ENCODE assay signal across 8 cellular contexts in genomic region chr10:102648269-102648888, GRCh38. TPM values are rescaled to one million over a fixed set of nuclear protein-coding genes. Genes with fewer than 3 reads are reported as not detected.
DNase-seq lines count a peak whose midpoint lies in the region; ATAC-seq lines count a peak whose summit lies in the region.

No MANE protein-coding gene starts in this region.

- H3K36me3 Mint-ChIP-seq in IgD-negative memory B cell, result peaks cover 7% of the 10 kb centered on the region
- H3K36me3 Mint-ChIP-seq in activated naive CD8-positive, alpha-beta T cell treated with anti-CD3 and anti-CD28 coated beads, Interleukin-2, amount 10 ng/mL, durations not matched to agents 7 days and 5 days, result peaks cover 13% of the 10 kb centered on the region
- peaks cover 0 to 4% (median 0%) of the 10 kb centered on the region in 3 donors for H3K36me3 Mint-ChIP-seq in immature natural killer cell
- peaks cover 30 to 44% of the 10 kb centered on the region in 2 donors for H3K36me3 Mint-ChIP-seq in stimulated activated naive B cell treated with anti-CD40 and anti-IgM and Interleukin-4, amounts not matched to agents 10 μg/mL and 1 μg/mL and 100 μg/mL, for 72 hours

- H3K9me3 Mint-ChIP-seq in IgD-negative memory B cell, result no peaks in the 10 kb centered on the region
- H3K9me3 Mint-ChIP-seq in activated naive CD8-positive, alpha-beta T cell treated with anti-CD3 and anti-CD28 coated beads, Interleukin-2, amount 10 ng/mL, durations not matched to agents 7 days and 5 days, result no peaks in the 10 kb centered on the region
- no peaks in the 10 kb centered on the region for H3K9me3 Mint-ChIP-seq in immature natural killer cell
- no peaks in the 10 kb centered on the region for H3K9me3 Mint-ChIP-seq in stimulated activated naive B cell treated with anti-CD40 and anti-IgM and Interleukin-4, amounts not matched to agents 10 μg/mL and 1 μg/mL and 100 μg/mL, for 72 hours

- H3K27ac Mint-ChIP-seq in IgD-negative memory B cell (peak overlapping the region; percentile 93 to 99 (median 97)), immature natural killer cell (peak overlapping the region; percentile 93 to 99 (median 95))
- peak overlapping the region; percentile 94 for H3K27ac Mint-ChIP-seq in activated naive CD8-positive, alpha-beta T cell treated with anti-CD3 and anti-CD28 coated beads, Interleukin-2, amount 10 ng/mL, durations not matched to agents 7 days and 5 days
- peak overlapping the region; percentile 42 for H3K27ac Mint-ChIP-seq in stimulated activated naive B cell treated with anti-CD40 and anti-IgM and Interleukin-4, amounts not matched to agents 10 μg/mL and 1 μg/mL and 100 μg/mL, for 72 hours

- POLR2A ChIA-PET in activated naive CD8-positive, alpha-beta T cell treated with anti-CD3 and anti-CD28 coated beads, Interleukin-2, amount 10 ng/mL, durations not matched to agents 7 days and 5 days (lab: Charles Lee), result interaction anchor here (5.3 kb wide), 1 partner anchor 11 kb away, joined by 48 read pairs; no protein-coding TSS in a partner anchor

- H3K27me3 Mint-ChIP-seq in IgD-negative memory B cell, result peaks cover 2% of the 10 kb centered on the region
- no peaks in the 10 kb centered on the region for H3K27me3 Mint-ChIP-seq in activated naive CD8-positive, alpha-beta T cell treated with anti-CD3 and anti-CD28 coated beads, Interleukin-2, amount 10 ng/mL, durations not matched to agents 7 days and 5 days
- peaks cover 11 to 26% (median 20%) of the 10 kb centered on the region in 3 donors for H3K27me3 Mint-ChIP-seq in immature natural killer cell (ENCODE audit: low read depth in 3 of 3)
- no peaks in the 10 kb centered on the region for H3K27me3 Mint-ChIP-seq in stimulated activated naive B cell treated with anti-CD40 and anti-IgM and Interleukin-4, amounts not matched to agents 10 μg/mL and 1 μg/mL and 100 μg/mL, for 72 hours

- no peak for ATAC-seq in activated naive CD8-positive, alpha-beta T cell treated with anti-CD3 and anti-CD28 coated beads, Interleukin-2, amount 10 ng/mL, durations not matched to agents 7 days and 5 days (ENCODE audit: low read depth)
- no peak for ATAC-seq in stimulated activated naive B cell treated with anti-CD40 and anti-IgM and Interleukin-4, amounts not matched to agents 10 μg/mL and 1 μg/mL and 100 μg/mL, for 72 hours (replicated peaks)
- no peak for ATAC-seq in GM21529 (IDR thresholded peaks at IDR 0.05; ENCODE audit: unreplicated experiment)

- H3K4me1 Mint-ChIP-seq in IgD-negative memory B cell, result peaks cover 37 to 53% (median 45%) of the 10 kb centered on the region in 3 donors
- H3K4me1 Mint-ChIP-seq in activated naive CD8-positive, alpha-beta T cell treated with anti-CD3 and anti-CD28 coated beads, Interleukin-2, amount 10 ng/mL, durations not matched to agents 7 days and 5 days, result peaks cover 61% of the 10 kb centered on the region
- peaks cover 73 to 75% of the 10 kb centered on the region in 2 donors for H3K4me1 Mint-ChIP-seq in immature natural killer cell
- H3K4me1 Mint-ChIP-seq in stimulated activated naive B cell treated with anti-CD40 and anti-IgM and Interleukin-4, amounts not matched to agents 10 μg/mL and 1 μg/mL and 100 μg/mL, for 72 hours, result peaks cover 71 to 82% of the 10 kb centered on the region in 2 donors

- DNase-seq in activated naive CD8-positive, alpha-beta T cell treated with anti-CD3 and anti-CD28 coated beads, Interleukin-2, amount 10 ng/mL, durations not matched to agents 7 days and 5 days, result no peak
- no peak for DNase-seq in immature natural killer cell
- DNase-seq in stimulated activated naive B cell treated with anti-CD40 and anti-IgM and Interleukin-4, amounts not matched to agents 10 μg/mL and 1 μg/mL and 100 μg/mL, for 72 hours, result no peak
- DNase-seq in NCI-H1092 (lab: John Stamatoyannopoulos, UW), result no peak
- DNase-seq in HUDEP-2 (lab: John Stamatoyannopoulos, UW; ENCODE audit: unreplicated experiment in 76 of 76), result no peak
- no peak for DNase-seq in NCI-H524 treated with DMSO at 0.1 percent for 48 hours (lab: John Stamatoyannopoulos, UW)

- H3K4me3 Mint-ChIP-seq in IgD-negative memory B cell, result peak overlapping the region; percentile 90 to 99 (median 98)
- H3K4me3 Mint-ChIP-seq in activated naive CD8-positive, alpha-beta T cell treated with anti-CD3 and anti-CD28 coated beads, Interleukin-2, amount 10 ng/mL, durations not matched to agents 7 days and 5 days, result peak overlapping the region; percentile 87
- H3K4me3 Mint-ChIP-seq in immature natural killer cell, result peak overlapping the region; percentile 91 to 97 (median 92)
- peak overlapping the region; percentile 75 to 89 for H3K4me3 Mint-ChIP-seq in stimulated activated naive B cell treated with anti-CD40 and anti-IgM and Interleukin-4, amounts not matched to agents 10 μg/mL and 1 μg/mL and 100 μg/mL, for 72 hours

RNA-seq across cellular contexts. Expression of gene TRIM8, which starts 4.1 kb away (rescaled TPM):
- polyA plus RNA-seq in IgD-negative memory B cell, result 71.5 TPM
- 10 to 100 TPM; 54.7 to 55.1 TPM for total RNA-seq in activated naive CD8-positive, alpha-beta T cell treated with anti-CD3 and anti-CD28 coated beads, Interleukin-2, amount 10 ng/mL, durations not matched to agents 7 days and 5 days
- 10 to 100 TPM; 30.5 to 78.8 (median 39.2) TPM for polyA plus RNA-seq in immature natural killer cell

Comparison
In these comparisons a context has a peak if more than half of its experiments do, and no peak if none do; other contexts are left out.
1. H3K27ac Mint-ChIP-seq: peak in every context shown above with its lines; median percentile 97 in IgD-negative memory B cell; 95 in immature natural killer cell; 94 in activated naive CD8-positive, alpha-beta T cell treated with anti-CD3 and anti-CD28 coated beads, Interleukin-2, amount 10 ng/mL, durations not matched to agents 7 days and 5 days; 42 in stimulated activated naive B cell treated with anti-CD40 and anti-IgM and Interleukin-4, amounts not matched to agents 10 μg/mL and 1 μg/mL and 100 μg/mL, for 72 hours.